In the genomic region with DNA sequence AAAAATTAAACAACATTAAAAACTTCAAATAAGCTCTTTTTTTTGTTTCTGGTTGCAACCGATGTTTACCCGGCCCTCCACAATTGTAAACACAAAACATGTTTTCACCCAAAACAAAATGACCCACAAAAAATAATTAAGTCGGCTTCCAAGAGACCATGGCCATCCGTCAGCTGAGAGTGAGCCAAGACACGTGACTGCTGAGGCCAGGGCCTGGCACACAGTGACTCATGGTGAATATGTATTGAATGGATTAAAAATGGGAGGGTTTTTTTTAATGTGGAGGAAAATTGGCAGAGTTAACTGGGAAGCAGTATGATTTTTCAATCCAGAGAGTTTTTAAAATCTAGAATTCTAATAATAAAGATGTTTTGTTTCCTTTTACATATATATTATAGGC, we compare ENCODE assay signal across 1 cellular context.
TF ChIP-seq lines count a peak whose summit lies in the region.

No MANE protein-coding gene starts in this region.

TF ChIP-seq in GM23338, 12 proteins besides CTCF, POLR2A, EP300 and RAD21 (continued from another document):
- TF ChIP-seq, protein P1, sequence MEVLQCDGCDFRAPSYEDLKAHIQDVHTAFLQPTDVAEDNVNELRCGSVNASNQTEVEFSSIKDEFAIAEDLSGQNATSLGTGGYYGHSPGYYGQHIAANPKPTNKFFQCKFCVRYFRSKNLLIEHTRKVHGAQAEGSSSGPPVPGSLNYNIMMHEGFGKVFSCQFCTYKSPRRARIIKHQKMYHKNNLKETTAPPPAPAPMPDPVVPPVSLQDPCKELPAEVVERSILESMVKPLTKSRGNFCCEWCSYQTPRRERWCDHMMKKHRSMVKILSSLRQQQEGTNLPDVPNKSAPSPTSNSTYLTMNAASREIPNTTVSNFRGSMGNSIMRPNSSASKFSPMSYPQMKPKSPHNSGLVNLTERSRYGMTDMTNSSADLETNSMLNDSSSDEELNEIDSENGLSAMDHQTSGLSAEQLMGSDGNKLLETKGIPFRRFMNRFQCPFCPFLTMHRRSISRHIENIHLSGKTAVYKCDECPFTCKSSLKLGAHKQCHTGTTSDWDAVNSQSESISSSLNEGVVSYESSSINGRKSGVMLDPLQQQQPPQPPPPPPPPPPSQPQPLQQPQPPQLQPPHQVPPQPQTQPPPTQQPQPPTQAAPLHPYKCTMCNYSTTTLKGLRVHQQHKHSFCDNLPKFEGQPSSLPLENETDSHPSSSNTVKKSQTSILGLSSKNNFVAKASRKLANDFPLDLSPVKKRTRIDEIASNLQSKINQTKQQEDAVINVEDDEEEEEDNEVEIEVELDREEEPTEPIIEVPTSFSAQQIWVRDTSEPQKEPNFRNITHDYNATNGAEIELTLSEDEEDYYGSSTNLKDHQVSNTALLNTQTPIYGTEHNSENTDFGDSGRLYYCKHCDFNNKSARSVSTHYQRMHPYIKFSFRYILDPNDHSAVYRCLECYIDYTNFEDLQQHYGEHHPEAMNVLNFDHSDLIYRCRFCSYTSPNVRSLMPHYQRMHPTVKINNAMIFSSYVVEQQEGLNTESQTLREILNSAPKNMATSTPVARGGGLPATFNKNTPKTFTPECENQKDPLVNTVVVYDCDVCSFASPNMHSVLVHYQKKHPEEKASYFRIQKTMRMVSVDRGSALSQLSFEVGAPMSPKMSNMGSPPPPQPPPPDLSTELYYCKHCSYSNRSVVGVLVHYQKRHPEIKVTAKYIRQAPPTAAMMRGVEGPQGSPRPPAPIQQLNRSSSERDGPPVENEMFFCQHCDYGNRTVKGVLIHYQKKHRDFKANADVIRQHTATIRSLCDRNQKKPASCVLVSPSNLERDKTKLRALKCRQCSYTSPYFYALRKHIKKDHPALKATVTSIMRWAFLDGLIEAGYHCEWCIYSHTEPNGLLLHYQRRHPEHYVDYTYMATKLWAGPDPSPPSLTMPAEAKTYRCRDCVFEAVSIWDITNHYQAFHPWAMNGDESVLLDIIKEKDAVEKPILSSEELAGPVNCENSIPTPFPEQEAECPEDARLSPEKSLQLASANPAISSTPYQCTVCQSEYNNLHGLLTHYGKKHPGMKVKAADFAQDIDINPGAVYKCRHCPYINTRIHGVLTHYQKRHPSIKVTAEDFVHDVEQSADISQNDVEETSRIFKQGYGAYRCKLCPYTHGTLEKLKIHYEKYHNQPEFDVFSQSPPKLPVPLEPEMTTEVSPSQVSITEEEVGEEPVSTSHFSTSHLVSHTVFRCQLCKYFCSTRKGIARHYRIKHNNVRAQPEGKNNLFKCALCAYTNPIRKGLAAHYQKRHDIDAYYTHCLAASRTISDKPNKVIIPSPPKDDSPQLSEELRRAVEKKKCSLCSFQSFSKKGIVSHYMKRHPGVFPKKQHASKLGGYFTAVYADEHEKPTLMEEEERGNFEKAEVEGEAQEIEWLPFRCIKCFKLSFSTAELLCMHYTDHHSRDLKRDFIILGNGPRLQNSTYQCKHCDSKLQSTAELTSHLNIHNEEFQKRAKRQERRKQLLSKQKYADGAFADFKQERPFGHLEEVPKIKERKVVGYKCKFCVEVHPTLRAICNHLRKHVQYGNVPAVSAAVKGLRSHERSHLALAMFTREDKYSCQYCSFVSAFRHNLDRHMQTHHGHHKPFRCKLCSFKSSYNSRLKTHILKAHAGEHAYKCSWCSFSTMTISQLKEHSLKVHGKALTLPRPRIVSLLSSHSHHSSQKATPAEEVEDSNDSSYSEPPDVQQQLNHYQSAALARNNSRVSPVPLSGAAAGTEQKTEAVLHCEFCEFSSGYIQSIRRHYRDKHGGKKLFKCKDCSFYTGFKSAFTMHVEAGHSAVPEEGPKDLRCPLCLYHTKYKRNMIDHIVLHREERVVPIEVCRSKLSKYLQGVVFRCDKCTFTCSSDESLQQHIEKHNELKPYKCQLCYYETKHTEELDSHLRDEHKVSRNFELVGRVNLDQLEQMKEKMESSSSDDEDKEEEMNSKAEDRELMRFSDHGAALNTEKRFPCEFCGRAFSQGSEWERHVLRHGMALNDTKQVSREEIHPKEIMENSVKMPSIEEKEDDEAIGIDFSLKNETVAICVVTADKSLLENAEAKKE (CRISPR knock-in tag; IDR thresholded peaks at IDR 0.05), result no peak
- TF ChIP-seq ZNF114 (CRISPR knock-in tag; IDR thresholded peaks at IDR 0.05), result no peak
- TF ChIP-seq, protein P2, sequence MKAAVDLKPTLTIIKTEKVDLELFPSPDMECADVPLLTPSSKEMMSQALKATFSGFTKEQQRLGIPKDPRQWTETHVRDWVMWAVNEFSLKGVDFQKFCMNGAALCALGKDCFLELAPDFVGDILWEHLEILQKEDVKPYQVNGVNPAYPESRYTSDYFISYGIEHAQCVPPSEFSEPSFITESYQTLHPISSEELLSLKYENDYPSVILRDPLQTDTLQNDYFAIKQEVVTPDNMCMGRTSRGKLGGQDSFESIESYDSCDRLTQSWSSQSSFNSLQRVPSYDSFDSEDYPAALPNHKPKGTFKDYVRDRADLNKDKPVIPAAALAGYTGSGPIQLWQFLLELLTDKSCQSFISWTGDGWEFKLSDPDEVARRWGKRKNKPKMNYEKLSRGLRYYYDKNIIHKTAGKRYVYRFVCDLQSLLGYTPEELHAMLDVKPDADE (IDR thresholded peaks at IDR 0.05), result no peak
- TF ChIP-seq, protein P3, sequence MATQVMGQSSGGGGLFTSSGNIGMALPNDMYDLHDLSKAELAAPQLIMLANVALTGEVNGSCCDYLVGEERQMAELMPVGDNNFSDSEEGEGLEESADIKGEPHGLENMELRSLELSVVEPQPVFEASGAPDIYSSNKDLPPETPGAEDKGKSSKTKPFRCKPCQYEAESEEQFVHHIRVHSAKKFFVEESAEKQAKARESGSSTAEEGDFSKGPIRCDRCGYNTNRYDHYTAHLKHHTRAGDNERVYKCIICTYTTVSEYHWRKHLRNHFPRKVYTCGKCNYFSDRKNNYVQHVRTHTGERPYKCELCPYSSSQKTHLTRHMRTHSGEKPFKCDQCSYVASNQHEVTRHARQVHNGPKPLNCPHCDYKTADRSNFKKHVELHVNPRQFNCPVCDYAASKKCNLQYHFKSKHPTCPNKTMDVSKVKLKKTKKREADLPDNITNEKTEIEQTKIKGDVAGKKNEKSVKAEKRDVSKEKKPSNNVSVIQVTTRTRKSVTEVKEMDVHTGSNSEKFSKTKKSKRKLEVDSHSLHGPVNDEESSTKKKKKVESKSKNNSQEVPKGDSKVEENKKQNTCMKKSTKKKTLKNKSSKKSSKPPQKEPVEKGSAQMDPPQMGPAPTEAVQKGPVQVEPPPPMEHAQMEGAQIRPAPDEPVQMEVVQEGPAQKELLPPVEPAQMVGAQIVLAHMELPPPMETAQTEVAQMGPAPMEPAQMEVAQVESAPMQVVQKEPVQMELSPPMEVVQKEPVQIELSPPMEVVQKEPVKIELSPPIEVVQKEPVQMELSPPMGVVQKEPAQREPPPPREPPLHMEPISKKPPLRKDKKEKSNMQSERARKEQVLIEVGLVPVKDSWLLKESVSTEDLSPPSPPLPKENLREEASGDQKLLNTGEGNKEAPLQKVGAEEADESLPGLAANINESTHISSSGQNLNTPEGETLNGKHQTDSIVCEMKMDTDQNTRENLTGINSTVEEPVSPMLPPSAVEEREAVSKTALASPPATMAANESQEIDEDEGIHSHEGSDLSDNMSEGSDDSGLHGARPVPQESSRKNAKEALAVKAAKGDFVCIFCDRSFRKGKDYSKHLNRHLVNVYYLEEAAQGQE (IDR thresholded peaks at IDR 0.05; ENCODE audit: unreplicated experiment), result no peak
- no peak for TF ChIP-seq JUNB (IDR thresholded peaks at IDR 0.05; ENCODE audit: unreplicated experiment)
- no peak for TF ChIP-seq POLR2AphosphoS5 (IDR thresholded peaks at IDR 0.05; ENCODE audit: low read depth)
- no peak for TF ChIP-seq NANOG (IDR thresholded peaks at IDR 0.05; ENCODE audit: borderline replicate concordance)
- TF ChIP-seq EZH2 (IDR thresholded peaks at IDR 0.05; ENCODE audit: low read depth, unreplicated experiment), result no peak
- TF ChIP-seq EZH2phosphoT487 (IDR thresholded peaks at IDR 0.05; ENCODE audit: unreplicated experiment), result no peak
- no peak for TF ChIP-seq STAT1 (IDR thresholded peaks at IDR 0.05; ENCODE audit: unreplicated experiment)
